ENCODE assay signal across 8 cellular contexts in the genomic region with DNA sequence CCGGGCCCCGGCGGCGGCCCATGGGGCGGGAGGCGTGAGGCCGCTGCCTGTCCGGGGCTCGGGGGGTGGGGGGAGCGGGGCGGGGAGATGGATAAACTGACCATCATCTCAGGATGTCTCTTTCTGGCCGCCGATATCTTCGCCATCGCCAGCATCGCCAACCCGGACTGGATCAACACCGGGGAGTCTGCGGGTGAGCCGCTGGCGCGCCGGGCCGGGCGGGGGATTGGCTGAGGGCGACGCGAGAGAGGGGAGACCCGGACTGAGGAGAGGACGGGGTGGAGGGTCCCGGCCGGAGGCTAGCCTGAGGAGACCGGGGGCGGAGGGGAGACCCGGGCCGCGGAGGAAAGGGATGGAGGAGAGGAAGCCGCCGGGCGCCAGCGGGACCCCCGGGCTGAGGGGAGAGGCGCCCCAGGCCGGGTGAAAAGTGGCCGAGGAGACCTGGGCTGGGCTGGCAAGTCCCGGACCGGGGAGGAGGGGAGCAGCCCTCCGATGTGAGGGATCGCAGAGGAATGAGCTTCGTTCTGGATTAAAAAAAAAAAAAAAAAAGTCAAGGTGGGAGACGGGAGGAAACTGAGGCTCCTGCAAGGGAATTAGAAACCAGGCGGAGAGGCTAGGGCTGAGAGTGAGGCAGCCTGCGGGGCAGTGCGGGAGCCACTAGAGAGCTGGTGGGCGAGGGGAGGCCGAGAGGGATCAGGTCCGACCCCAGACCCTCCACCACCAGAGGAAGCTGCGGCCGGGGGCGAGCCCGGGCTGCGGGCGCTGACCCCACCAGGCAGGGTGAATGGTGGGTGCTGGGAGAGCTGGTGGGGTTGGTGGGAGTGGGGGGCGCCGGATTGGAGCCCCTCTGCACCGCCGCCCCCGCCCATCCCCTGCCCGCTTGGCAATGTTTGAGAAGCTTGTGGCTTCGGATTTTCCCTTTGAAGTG. TPM values are rescaled to one million over a fixed set of nuclear protein-coding genes. Genes with fewer than 3 reads are reported as not detected.
DNase-seq lines count a peak whose midpoint lies in the region; ATAC-seq and TF ChIP-seq lines count a peak whose summit lies in the region.

No MANE protein-coding gene starts in this region.

- peaks cover 1% of the 10 kb centered on the region for H3K36me3 Mint-ChIP-seq in IgD-negative memory B cell
- peaks cover 6% of the 10 kb centered on the region for H3K36me3 Mint-ChIP-seq in activated T-helper 2 cell treated with anti-CD3 and anti-CD28 coated beads, Interferon-gamma antibody, Interleukin-2, Interleukin-4, amounts not matched to agents 10 μg/mL and 5 μg/mL and 100 μg/mL, durations not matched to agents 14 hours and 24 hours and 36 hours (ENCODE audit: low read depth)

- H3K4me1 ChIP-seq in heart right ventricle = peaks cover 0 to 44% (median 32%) of the 10 kb centered on the region in 9 donors

- H3K4me3 Mint-ChIP-seq in IgD-negative memory B cell = peak overlapping the region; percentile 80 to 89 (median 85)
- H3K4me3 Mint-ChIP-seq in activated T-helper 2 cell treated with anti-CD3 and anti-CD28 coated beads, Interferon-gamma antibody, Interleukin-2, Interleukin-4, amounts not matched to agents 10 μg/mL and 5 μg/mL and 100 μg/mL, durations not matched to agents 14 hours and 24 hours and 36 hours (ENCODE audit: low read depth) = peak overlapping the region; percentile 89

- H3K27me3 ChIP-seq in heart right ventricle = no peaks in the 10 kb centered on the region

- peak in 5 of 8 donors; percentile 6 to 36 (median 23) for ATAC-seq in heart right ventricle

- H3K27ac ChIP-seq in heart right ventricle = peak overlapping the region in 8 of 10 donors; percentile 63 to 90 (median 76)

- peak overlapping the region in 2 of 3 donors; percentile 63 to 64 for H3K27ac Mint-ChIP-seq in IgD-negative memory B cell
- H3K27ac Mint-ChIP-seq in activated T-helper 2 cell treated with anti-CD3 and anti-CD28 coated beads, Interferon-gamma antibody, Interleukin-2, Interleukin-4, amounts not matched to agents 10 μg/mL and 5 μg/mL and 100 μg/mL, durations not matched to agents 14 hours and 24 hours and 36 hours = peak overlapping the region; percentile 53

- H3K36me3 ChIP-seq in heart right ventricle = no peaks in the 10 kb centered on the region

- H3K9me3 ChIP-seq in heart right ventricle = no peaks in the 10 kb centered on the region

- intact Hi-C loops in activated T-helper 2 cell treated with anti-CD3 and anti-CD28 coated beads, Interferon-gamma antibody, Interleukin-2, Interleukin-4, amounts not matched to agents 10 μg/mL and 5 μg/mL and 100 μg/mL, durations not matched to agents 14 hours and 24 hours and 36 hours (cut with micrococcal nuclease) = loop anchor here (5.0 kb wide), 2 partner anchors 49 to 289 kb away; a partner anchor contains a TSS
- intact Hi-C loops in heart right ventricle (cut with DNase I) (loop anchor here in 5 of 10 donors (2.0 to 10.0 kb wide), 5 partner anchors 54 to 289 kb away; a partner anchor contains a TSS), posterior vena cava (cut with DNase I) (loop anchor here in 1 of 2 donors (10.0 kb wide), 2 partner anchors 66 to 176 kb away; no protein-coding TSS in a partner anchor)

- DNase-seq in NCI-H2227 (lab: John Stamatoyannopoulos, UW; ENCODE audit: unreplicated experiment) (peak; percentile 50), NCI-H2227 treated with DMSO at 0.1 percent for 48 hours (lab: John Stamatoyannopoulos, UW) (no peak), heart right ventricle (peak in 1 of 2 donors; percentile 40), posterior vena cava (ENCODE audit: low spot score) (peak; percentile 85), glomerular visceral epithelial cell (ENCODE audit: extremely low spot score) (no peak), GF-D8 (lab: John Stamatoyannopoulos, UW) (no peak)
- DNase-seq in activated T-helper 2 cell treated with anti-CD3 and anti-CD28 coated beads, Interferon-gamma antibody, Interleukin-2, Interleukin-4, amounts not matched to agents 10 μg/mL and 5 μg/mL and 100 μg/mL, durations not matched to agents 14 hours and 24 hours and 36 hours (ENCODE audit: low spot score) = no peak

- peak overlapping the region; percentile 58 to 100 (median 94) for H3K4me3 ChIP-seq in heart right ventricle

- 1% methylated on average over 66 to 70 of the region's 70 CpGs for WGBS in heart right ventricle, 2 donors

- no peak for TF ChIP-seq CTCF in heart right ventricle (IDR thresholded peaks at IDR 0.05)

- no peaks in the 10 kb centered on the region for H3K27me3 Mint-ChIP-seq in IgD-negative memory B cell
- H3K27me3 Mint-ChIP-seq in activated T-helper 2 cell treated with anti-CD3 and anti-CD28 coated beads, Interferon-gamma antibody, Interleukin-2, Interleukin-4, amounts not matched to agents 10 μg/mL and 5 μg/mL and 100 μg/mL, durations not matched to agents 14 hours and 24 hours and 36 hours (ENCODE audit: low read depth) = peaks cover 12% of the 10 kb centered on the region

- H3K4me1 Mint-ChIP-seq in IgD-negative memory B cell = peaks cover 18 to 40% (median 34%) of the 10 kb centered on the region in 3 donors
- peaks cover 35% of the 10 kb centered on the region for H3K4me1 Mint-ChIP-seq in activated T-helper 2 cell treated with anti-CD3 and anti-CD28 coated beads, Interferon-gamma antibody, Interleukin-2, Interleukin-4, amounts not matched to agents 10 μg/mL and 5 μg/mL and 100 μg/mL, durations not matched to agents 14 hours and 24 hours and 36 hours (ENCODE audit: low read depth)

- no peaks in the 10 kb centered on the region for H3K9me3 Mint-ChIP-seq in IgD-negative memory B cell
- no peaks in the 10 kb centered on the region for H3K9me3 Mint-ChIP-seq in activated T-helper 2 cell treated with anti-CD3 and anti-CD28 coated beads, Interferon-gamma antibody, Interleukin-2, Interleukin-4, amounts not matched to agents 10 μg/mL and 5 μg/mL and 100 μg/mL, durations not matched to agents 14 hours and 24 hours and 36 hours

RNA-seq across cellular contexts. Expression of a gene that starts 0.6 kb away (rescaled TPM):
- polyA plus RNA-seq in IgD-negative memory B cell = 4.1 TPM
- 11.4 and 12.0 TPM in 2 replicates for total RNA-seq in activated T-helper 2 cell treated with anti-CD3 and anti-CD28 coated beads, Interferon-gamma antibody, Interleukin-2, Interleukin-4, amounts not matched to agents 10 μg/mL and 5 μg/mL and 100 μg/mL, durations not matched to agents 14 hours and 24 hours and 36 hours
- 10 to 100 TPM in 8 of 10 donors, 1 to 10 TPM in 2; 9.8 to 13.0 (median 11.3) TPM for total RNA-seq in heart right ventricle
- 10 to 100 TPM in 1 of 2 donors, 1 to 10 TPM in 1; 7.5 to 12.6 TPM for polyA plus RNA-seq in heart right ventricle
- 10 to 100 TPM; 13.3 to 16.1 TPM for total RNA-seq in posterior vena cava

RNA-seq across cellular contexts. Expression of a gene that starts 7.6 kb away (rescaled TPM):
- polyA plus RNA-seq in IgD-negative memory B cell = not detected
- total RNA-seq in activated T-helper 2 cell treated with anti-CD3 and anti-CD28 coated beads, Interferon-gamma antibody, Interleukin-2, Interleukin-4, amounts not matched to agents 10 μg/mL and 5 μg/mL and 100 μg/mL, durations not matched to agents 14 hours and 24 hours and 36 hours = not detected in 2 replicates
- total RNA-seq in heart right ventricle = not detected
- polyA plus RNA-seq in heart right ventricle = not detected
- not detected for total RNA-seq in posterior vena cava

RNA-seq across cellular contexts. Expression of a gene that starts 55.3 kb away (rescaled TPM):
- 144 TPM for polyA plus RNA-seq in IgD-negative memory B cell
- 269 and 272 TPM in 2 replicates for total RNA-seq in activated T-helper 2 cell treated with anti-CD3 and anti-CD28 coated beads, Interferon-gamma antibody, Interleukin-2, Interleukin-4, amounts not matched to agents 10 μg/mL and 5 μg/mL and 100 μg/mL, durations not matched to agents 14 hours and 24 hours and 36 hours
- 1,000 to 10,000 TPM in 5 of 10 donors, 100 to 1,000 TPM in 5; 648 to 1,183 (median 997) TPM for total RNA-seq in heart right ventricle
- 100 to 1,000 TPM; 183 to 266 TPM for polyA plus RNA-seq in heart right ventricle
- total RNA-seq in posterior vena cava = 100 to 1,000 TPM; 147 to 168 TPM

Comparison
In these comparisons a context has a peak if more than half of its experiments do, and no peak if none do; other contexts are left out.
1. DNase-seq: peak in NCI-H2227 (single experiment) and posterior vena cava (single experiment); none in NCI-H2227 treated with DMSO at 0.1 percent for 48 hours (single experiment), activated T-helper 2 cell treated with anti-CD3 and anti-CD28 coated beads, Interferon-gamma antibody, Interleukin-2, Interleukin-4, amounts not matched to agents 10 μg/mL and 5 μg/mL and 100 μg/mL, durations not matched to agents 14 hours and 24 hours and 36 hours (single experiment), glomerular visceral epithelial cell (single experiment) and GF-D8 (single experiment).